10 cellular contexts compared by ENCODE assay signal in the genomic region with DNA sequence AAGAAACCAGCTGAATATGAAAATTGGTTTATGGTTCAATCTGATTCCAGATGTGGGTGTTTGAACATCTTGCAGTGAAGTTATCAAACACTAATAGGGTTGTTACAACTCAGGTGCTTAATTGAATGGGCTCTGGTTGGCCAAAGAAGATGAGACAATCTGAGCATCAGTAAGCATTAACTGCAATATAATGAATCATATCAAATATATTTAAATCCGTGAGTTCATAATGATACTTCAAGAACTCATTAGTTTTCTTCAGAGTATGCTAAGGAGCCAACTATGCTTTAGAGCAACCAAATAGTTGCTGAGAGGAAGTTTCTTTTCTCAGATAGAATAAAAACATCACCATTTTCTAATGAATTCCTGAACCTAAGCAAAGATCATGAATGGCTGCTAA.
"Had no signal": no experiment of that assay in that cellular context is flagged by ENCODE, and none has a peak within 500 bp of the region (broad histone marks: within the 10 kb centered on the region; RNA-seq: fewer than 3 reads in every experiment).

No MANE protein-coding gene starts in this region.

- ATAC-seq: GM23338, K562 had no signal

- DNase-seq: H9, HCEC 1CT, HFFc6, IMR-90, KG1 had no signal

- FAIRE-seq: H1, H54, HTR-8/SVneo, K562 had no signal
